33 cellular contexts compared by ENCODE assay signal in genomic region chr6:119873107-119873506, GRCh38.
DNase-seq lines count a peak whose midpoint lies in the region; ATAC-seq, FAIRE-seq and TF ChIP-seq lines count a peak whose summit lies in the region.
"Had no signal": no experiment of that assay in that cellular context is flagged by ENCODE, and none has a peak within 500 bp of the region (broad histone marks: within the 10 kb centered on the region; RNA-seq: fewer than 3 reads in every experiment).

No MANE protein-coding gene starts in this region.

- POLR2A ChIA-PET in HepG2 (lab: Yijun Ruan, JAX) (no interaction called here), IMR-90 (lab: Charles Lee; ENCODE audit: unreplicated experiment) (no interaction called here), K562 (lab: Yijun Ruan, JAX) (no interaction called here)

- H3K18ac ChIP-seq in IMR-90 (ENCODE audit: low read depth, low read length), result no peak overlapping the region

- no peak for TF ChIP-seq RAD21 in HepG2 (CRISPR knock-in tag; IDR thresholded peaks at IDR 0.05)
- TF ChIP-seq RAD21 in IMR-90 (IDR thresholded peaks at IDR 0.05; ENCODE audit: low read length), result no peak
- no peak for TF ChIP-seq RAD21 in K562 (CRISPR knock-in tag; conservative IDR thresholded peaks at IDR 0.05 in 1 of 2, IDR thresholded peaks at IDR 0.05 in 1 of 2)

- H3K9ac ChIP-seq in HepG2 (ENCODE audit: insufficient read depth, low read depth, low read length) (no peak overlapping the region), IMR-90 (ENCODE audit: low read depth, low read length) (no peak overlapping the region), K562 (ENCODE audit: insufficient read depth in 1 of 2, low read depth in 2 of 2, low read length in 2 of 2) (no peak overlapping the region)
- H3K9ac ChIP-seq: BLaER1; BLaER1 treated with 17β-estradiol and CSF1 and Interleukin-3, amounts not matched to agents 10 nM and 100 nM had no signal

- no peak overlapping the region for H3K23ac ChIP-seq in IMR-90 (ENCODE audit: low read depth, low read length)

- in situ Hi-C loops in HepG2 (cut with HindIII; ENCODE audit: extremely low pct_ligation_motif_present, low pct_unique_long_range_greater_than_20kb), result no loop called here
- in situ Hi-C loops in IMR-90 (cut with MboI; ENCODE audit: low sequenced_read_pairs), result no loop called here
- in situ Hi-C loops in K562 (cut with MboI), result no loop called here
- in situ Hi-C loops in GM13976 (cut with MboI; ENCODE audit: low sequenced_read_pairs, unreplicated experiment), result no loop called here

- no peak overlapping the region for H3K27ac ChIP-seq in HepG2 (ENCODE audit: extremely low read length, insufficient read depth, low read length)
- H3K27ac ChIP-seq in right lobe of liver, result no peak overlapping the region
- no peak overlapping the region for H3K27ac ChIP-seq in IMR-90 (ENCODE audit: insufficient read depth, low read length)
- H3K27ac ChIP-seq in K562 (ENCODE audit: extremely low read depth, low read depth, low read length), result no peak overlapping the region
- H3K27ac ChIP-seq: 22Rv1; A549; BLaER1; BLaER1 treated with 17β-estradiol and CSF1 and Interleukin-3, amounts not matched to agents 10 nM and 100 nM; C4-2B had no signal

- H3K14ac ChIP-seq in IMR-90 (replicated peaks; ENCODE audit: low read depth, low read length), result no peak overlapping the region

- H2BK15ac ChIP-seq in IMR-90 (ENCODE audit: low read depth, low read length), result no peak overlapping the region

- no peak overlapping the region for H4K91ac ChIP-seq in IMR-90 (ENCODE audit: insufficient read depth, low read depth, low read length)

- FAIRE-seq in HepG2 (lab: Jason Lieb, UNC), result no peak
- FAIRE-seq in K562 (lab: Jason Lieb, UNC), result no peak
- FAIRE-seq in RCC 7860 (lab: Jason Lieb, UNC), result no peak
- FAIRE-seq: A204.1, A549, D721Med had no signal

- H3K4me3 ChIP-seq in HepG2 (replicated peaks in 1 of 3; ENCODE audit: insufficient read depth in 1 of 3, low read depth in 2 of 3, low read length in 3 of 3), result no peak overlapping the region
- H3K4me3 ChIP-seq in right lobe of liver, result no peak overlapping the region
- no peak overlapping the region for H3K4me3 ChIP-seq in IMR-90 (ENCODE audit: insufficient read depth, low read depth, low read length)
- H3K4me3 ChIP-seq in K562, result no peak overlapping the region
- H3K4me3 ChIP-seq: A549; BLaER1; BLaER1 treated with 17β-estradiol and CSF1 and Interleukin-3, amounts not matched to agents 10 nM and 100 nM had no signal

- CTCF ChIA-PET in HepG2 (lab: Yijun Ruan, JAX; ENCODE audit: low intra/inter-chr PET ratio, low total read pairs) (no interaction called here), IMR-90 (lab: Yijun Ruan, JAX) (no interaction called here), K562 (lab: Yijun Ruan, JAX; ENCODE audit: low intra/inter-chr PET ratio) (no interaction called here)

- DNase-seq in HepG2 (ENCODE audit: low spot score) (no peak), right lobe of liver (no peak), IMR-90 (no peak), K562 (ENCODE audit: extremely low read depth in 1 of 4, low spot score in 3 of 4) (no peak), RCC 7860 (ENCODE audit: low spot score) (no peak), GM13976 (ENCODE audit: low spot score) (no peak)
- DNase-seq: 8988T; ACHN; AML-193; BE2C; C1 segment of cervical spinal cord; Caco-2; Calu3; CD4-positive, alpha-beta memory T cell; CD4-positive, alpha-beta T cell; CD4-positive, CD25-positive, alpha-beta regulatory T cell; CD8-positive, alpha-beta memory T cell; CD8-positive, alpha-beta T cell; COR-L47; DMS 273 treated with DMSO at 0.1 percent for 48 hours; DMS153; DMS53; DMS79; DMS79 treated with DMSO at 0.1 percent for 48 hours; DND-41; EL had no signal

- no peak overlapping the region for H2BK120ac ChIP-seq in IMR-90 (ENCODE audit: low read depth, low read length)

- intact Hi-C loops in HepG2 (cut with micrococcal nuclease; ENCODE audit: unreplicated experiment) (no loop called here), right lobe of liver (cut with DNase I) (no loop called here), IMR-90 (cut with micrococcal nuclease) (no loop called here), K562 (cut with micrococcal nuclease) (no loop called here)

- BruUV-seq in HepG2 (replicated peaks; lab: Mats Ljungman, UMichigan) (no TSS peak), IMR-90 (replicated peaks; lab: Mats Ljungman, UMichigan) (no TSS peak), K562 (replicated peaks; lab: Mats Ljungman, UMichigan) (no TSS peak)

- no peak overlapping the region for H3K4ac ChIP-seq in IMR-90 (ENCODE audit: low read depth, low read length)

- no peaks in the 10 kb centered on the region for H3K9me1 ChIP-seq in IMR-90 (ENCODE audit: insufficient read depth, low read length)
- no peaks in the 10 kb centered on the region for H3K9me1 ChIP-seq in K562 (ENCODE audit: control insufficient read depth, insufficient read depth, low read length)

- H3K9me3 ChIP-seq in HepG2 (ENCODE audit: low read length) (no peaks in the 10 kb centered on the region), right lobe of liver (no peaks in the 10 kb centered on the region), IMR-90 (ENCODE audit: control insufficient read depth, insufficient read depth, low read length) (no peaks in the 10 kb centered on the region), K562 (replicated peaks; ENCODE audit: control insufficient read depth, insufficient read depth, low read depth, low read length) (no peaks in the 10 kb centered on the region)
- H3K9me3 ChIP-seq: A549; BE2C; BLaER1; BLaER1 treated with 17β-estradiol and CSF1 and Interleukin-3, amounts not matched to agents 10 nM and 100 nM; Caco-2 had no signal

- no peak overlapping the region for H2BK5ac ChIP-seq in IMR-90 (ENCODE audit: low read depth, low read length, poor library complexity, severe bottlenecking)

- TF ChIP-seq EP300 in HepG2 (IDR thresholded peaks at IDR 0.05; ENCODE audit: low read depth in 2 of 2, low read length in 2 of 2), result no peak
- no peak for TF ChIP-seq EP300 in HepG2 (CRISPR knock-in tag; IDR thresholded peaks at IDR 0.05; ENCODE audit: borderline replicate concordance)
- no peak for TF ChIP-seq EP300 in K562 (IDR thresholded peaks at IDR 0.05; ENCODE audit: low read length)

- H4K20me1 ChIP-seq in HepG2 (ENCODE audit: insufficient read depth, low read length) (no peaks in the 10 kb centered on the region), IMR-90 (ENCODE audit: insufficient read depth, low read length) (no peaks in the 10 kb centered on the region), K562 (replicated peaks; ENCODE audit: control insufficient read depth, insufficient read depth, low read length) (no peaks in the 10 kb centered on the region)
- H4K20me1 ChIP-seq: BLaER1; BLaER1 treated with 17β-estradiol and CSF1 and Interleukin-3, amounts not matched to agents 10 nM and 100 nM had no signal

- ATAC-seq in HepG2 (no peak), right lobe of liver (no peak), IMR-90 (ENCODE audit: low read depth) (no peak), K562 (no peak)
- ATAC-seq: A549; CD8-positive, alpha-beta T cell had no signal

- H3K79me2 ChIP-seq in HepG2 (ENCODE audit: insufficient read depth, low read length) (no peaks in the 10 kb centered on the region), K562 (ENCODE audit: control insufficient read depth, insufficient read depth, low read length) (no peaks in the 10 kb centered on the region)

- H3K4me2 ChIP-seq in HepG2 (ENCODE audit: low read depth, low read length) (no peak overlapping the region), IMR-90 (ENCODE audit: low read depth, low read length) (no peak overlapping the region), K562 (ENCODE audit: insufficient read depth, low read length) (no peak overlapping the region)
- H3K4me2 ChIP-seq: A549; BLaER1; BLaER1 treated with 17β-estradiol and CSF1 and Interleukin-3, amounts not matched to agents 10 nM and 100 nM had no signal

- H4K8ac ChIP-seq in IMR-90 (ENCODE audit: low read depth in 2 of 2, low read length in 2 of 2), result no peak overlapping the region

- no peak overlapping the region for H3K56ac ChIP-seq in IMR-90 (ENCODE audit: extremely low read depth, insufficient read depth, low read length)

- 96% methylated on average over 1 of the region's 1 CpG for WGBS in HepG2 (ENCODE audit: low lambda C conversion rate)
- 100% methylated on average over 1 of the region's 1 CpG for WGBS in right lobe of liver (ENCODE audit: insufficient coverage, low coverage, low lambda C conversion rate, missing lambda C conversion rate)
- no CpG with 5 or more reads among the region's 1 CpG for WGBS in IMR-90 (ENCODE audit: extremely low coverage in 2 of 2, insufficient read length in 1 of 2), 2 experiments
- 9% methylated on average over 1 of the region's 1 CpG for WGBS in K562 (ENCODE audit: insufficient coverage, low coverage, missing lambda C conversion rate)

- TF ChIP-seq POLR2A in HepG2 (IDR thresholded peaks at IDR 0.05; ENCODE audit: insufficient read depth in 1 of 2, low read depth in 2 of 2, low read length in 2 of 2) (no peak), right lobe of liver (IDR thresholded peaks at IDR 0.05) (no peak), IMR-90 (IDR thresholded peaks at IDR 0.05; ENCODE audit: low read depth, low read length) (no peak), K562 (conservative IDR thresholded peaks at IDR 0.05) (no peak)

- H3K36me3 ChIP-seq in HepG2 (replicated peaks in 1 of 2; ENCODE audit: control insufficient read depth in 1 of 2, insufficient read depth in 2 of 2, low read length in 2 of 2) (no peaks in the 10 kb centered on the region), right lobe of liver (no peaks in the 10 kb centered on the region), IMR-90 (ENCODE audit: control insufficient read depth, insufficient read depth, low read length) (no peaks in the 10 kb centered on the region), K562 (ENCODE audit: control insufficient read depth, insufficient read depth, low read length) (no peaks in the 10 kb centered on the region)
- H3K36me3 ChIP-seq: BE2C; BLaER1; BLaER1 treated with 17β-estradiol and CSF1 and Interleukin-3, amounts not matched to agents 10 nM and 100 nM had no signal

- no peaks in the 10 kb centered on the region for H3K4me1 ChIP-seq in HepG2 (ENCODE audit: insufficient read depth, low read length)
- H3K4me1 ChIP-seq in right lobe of liver, result no peaks in the 10 kb centered on the region
- H3K4me1 ChIP-seq in IMR-90 (ENCODE audit: control insufficient read depth, insufficient read depth, low read length), result no peaks in the 10 kb centered on the region
- no peaks in the 10 kb centered on the region for H3K4me1 ChIP-seq in K562 (replicated peaks in 1 of 2; ENCODE audit: control insufficient read depth in 2 of 2, insufficient read depth in 2 of 2, low read length in 2 of 2)
- H3K4me1 ChIP-seq: A549, BE2C, Caco-2 had no signal

- no peaks in the 10 kb centered on the region for H3K79me1 ChIP-seq in IMR-90 (ENCODE audit: low read depth in 1 of 2, low read length in 2 of 2)

- H3K27me3 ChIP-seq in HepG2 (ENCODE audit: control insufficient read depth in 1 of 2, insufficient read depth in 2 of 2, low read length in 2 of 2) (no peaks in the 10 kb centered on the region), right lobe of liver (no peaks in the 10 kb centered on the region), IMR-90 (ENCODE audit: control insufficient read depth, insufficient read depth, low read length) (no peaks in the 10 kb centered on the region), K562 (ENCODE audit: control insufficient read depth in 2 of 2, insufficient read depth in 2 of 2, low read length in 2 of 2) (no peaks in the 10 kb centered on the region)
- H3K27me3 ChIP-seq: BE2C; BLaER1; BLaER1 treated with 17β-estradiol and CSF1 and Interleukin-3, amounts not matched to agents 10 nM and 100 nM had no signal

- H2AK5ac ChIP-seq in IMR-90 (ENCODE audit: low read depth, low read length), result no peak overlapping the region

- H2BK20ac ChIP-seq in IMR-90 (ENCODE audit: low read depth, low read length), result no peak overlapping the region

- no peak overlapping the region for H2AFZ ChIP-seq in HepG2 (ENCODE audit: low read length)
- no peak overlapping the region for H2AFZ ChIP-seq in IMR-90 (replicated peaks; ENCODE audit: low read length, poor library complexity)
- H2AFZ ChIP-seq in K562 (ENCODE audit: low read depth, low read length), result no peak overlapping the region

- no peak for TF ChIP-seq CTCF in HepG2 (CRISPR knock-in tag; IDR thresholded peaks at IDR 0.05)
- TF ChIP-seq CTCF in right lobe of liver (IDR thresholded peaks at IDR 0.05), result no peak
- no peak for TF ChIP-seq CTCF in IMR-90 (conservative IDR thresholded peaks at IDR 0.05; ENCODE audit: low read depth, low read length)
- no peak for TF ChIP-seq CTCF in K562 (IDR thresholded peaks at IDR 0.05 in 2 of 3, conservative IDR thresholded peaks at IDR 0.05 in 1 of 3; ENCODE audit: insufficient read depth in 2 of 3, low read depth in 1 of 3, low read length in 3 of 3)
- TF ChIP-seq CTCF in GM13976 (IDR thresholded peaks at IDR 0.05; ENCODE audit: borderline replicate concordance, control extremely low read depth, extremely low read depth, insufficient read depth, missing control alignments), result no peak

- dilution Hi-C loops in IMR-90 (cut with HindIII; ENCODE audit: low sequenced_read_pairs, unreplicated experiment), result no loop called here

- H4K5ac ChIP-seq in IMR-90 (ENCODE audit: low read depth, low read length), result no peak overlapping the region

- H2AK9ac ChIP-seq in IMR-90 (replicated peaks; ENCODE audit: low read depth, low read length, poor library complexity), result no peak overlapping the region

Comparison
In these comparisons a context has a peak if more than half of its experiments do, and no peak if none do; other contexts are left out.
1. Of the 241 proteins assayed by ChIP-seq in both HepG2 and K562: peak only in HepG2: MAFF and MAFK; only in K562: none; in both: none; in neither: 239.